Comparison of ENCODE assay signal across 1 cellular context in genomic region chr3:122948398-122948797, GRCh38.
TF ChIP-seq lines count a peak whose summit lies in the region.

No MANE protein-coding gene starts in this region.

TF ChIP-seq in SK-N-SH, 30 proteins besides CTCF, POLR2A, EP300 and RAD21:
- TF ChIP-seq SMC3 (IDR thresholded peaks at IDR 0.05; ENCODE audit: low read depth, low read length): peak; percentile 38; the same call in 1 of the 2 replicates
- TF ChIP-seq, protein P1, sequence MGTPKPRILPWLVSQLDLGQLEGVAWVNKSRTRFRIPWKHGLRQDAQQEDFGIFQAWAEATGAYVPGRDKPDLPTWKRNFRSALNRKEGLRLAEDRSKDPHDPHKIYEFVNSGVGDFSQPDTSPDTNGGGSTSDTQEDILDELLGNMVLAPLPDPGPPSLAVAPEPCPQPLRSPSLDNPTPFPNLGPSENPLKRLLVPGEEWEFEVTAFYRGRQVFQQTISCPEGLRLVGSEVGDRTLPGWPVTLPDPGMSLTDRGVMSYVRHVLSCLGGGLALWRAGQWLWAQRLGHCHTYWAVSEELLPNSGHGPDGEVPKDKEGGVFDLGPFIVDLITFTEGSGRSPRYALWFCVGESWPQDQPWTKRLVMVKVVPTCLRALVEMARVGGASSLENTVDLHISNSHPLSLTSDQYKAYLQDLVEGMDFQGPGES (IDR thresholded peaks at IDR 0.05; ENCODE audit: low read depth, low read length): no peak
- TF ChIP-seq, protein P2, sequence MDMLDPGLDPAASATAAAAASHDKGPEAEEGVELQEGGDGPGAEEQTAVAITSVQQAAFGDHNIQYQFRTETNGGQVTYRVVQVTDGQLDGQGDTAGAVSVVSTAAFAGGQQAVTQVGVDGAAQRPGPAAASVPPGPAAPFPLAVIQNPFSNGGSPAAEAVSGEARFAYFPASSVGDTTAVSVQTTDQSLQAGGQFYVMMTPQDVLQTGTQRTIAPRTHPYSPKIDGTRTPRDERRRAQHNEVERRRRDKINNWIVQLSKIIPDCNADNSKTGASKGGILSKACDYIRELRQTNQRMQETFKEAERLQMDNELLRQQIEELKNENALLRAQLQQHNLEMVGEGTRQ (IDR thresholded peaks at IDR 0.05; ENCODE audit: borderline replicate concordance, low read depth, low read length): no peak
